In genomic region chrX:54042609-54043010, GRCh38 we compare ENCODE assay signal across 8 cellular contexts. TPM values are rescaled to one million over a fixed set of nuclear protein-coding genes. Genes with fewer than 3 reads are reported as not detected.
DNase-seq lines count a peak whose midpoint lies in the region; ATAC-seq lines count a peak whose summit lies in the region.

No MANE protein-coding gene starts in this region.

- H3K36me3 ChIP-seq in HUES64 (ENCODE audit: insufficient read depth, low read length) (peaks cover 36% of the 10 kb centered on the region), adipocyte (ENCODE audit: control insufficient read depth, insufficient read depth, low read length, severe bottlenecking) (peaks cover 11% of the 10 kb centered on the region), rectal smooth muscle tissue (ENCODE audit: control insufficient read depth, insufficient read depth, low read length) (no peaks in the 10 kb centered on the region)

- H3K27ac ChIP-seq in HUES64 (ENCODE audit: low read depth, low read length) (no peak overlapping the region), right cardiac atrium (ENCODE audit: low read length) (no peak overlapping the region), rectal smooth muscle tissue (ENCODE audit: low read depth, low read length) (peak overlapping the region; percentile 90)

- peak in 1 of 2 donors; percentile 22 for ATAC-seq in right cardiac atrium
- ATAC-seq in GM19395 (IDR thresholded peaks at IDR 0.05; ENCODE audit: unreplicated experiment), result no peak
- ATAC-seq in GM18861 (IDR thresholded peaks at IDR 0.05; ENCODE audit: unreplicated experiment), result no peak

- no peaks in the 10 kb centered on the region for H3K9me3 ChIP-seq in HUES64 (ENCODE audit: insufficient read depth, low read depth, low read length)
- H3K9me3 ChIP-seq in adipocyte (ENCODE audit: control insufficient read depth, low read length), result no peaks in the 10 kb centered on the region
- no peaks in the 10 kb centered on the region for H3K9me3 ChIP-seq in right cardiac atrium (ENCODE audit: control insufficient read depth, low read length)

- H3K27me3 ChIP-seq in HUES64 (ENCODE audit: insufficient read depth, low read length), result no peaks in the 10 kb centered on the region
- H3K27me3 ChIP-seq in adipocyte (replicated peaks; ENCODE audit: control insufficient read depth, insufficient read depth, low read length), result peaks cover 4% of the 10 kb centered on the region
- no peaks in the 10 kb centered on the region for H3K27me3 ChIP-seq in right cardiac atrium (ENCODE audit: control insufficient read depth, insufficient read depth)
- no peaks in the 10 kb centered on the region for H3K27me3 ChIP-seq in rectal smooth muscle tissue (ENCODE audit: control insufficient read depth, insufficient read depth, low read length)

- H3K4me3 ChIP-seq in HUES64 (ENCODE audit: low read length) (peak overlapping the region; percentile 91), adipocyte (ENCODE audit: low read length) (peak overlapping the region; percentile 87), right cardiac atrium (ENCODE audit: low read length) (peak overlapping the region; percentile 64), rectal smooth muscle tissue (ENCODE audit: low read length) (peak overlapping the region; percentile 78)

- peak; percentile 49 for DNase-seq in COR-L47 (lab: John Stamatoyannopoulos, UW)
- DNase-seq in SK-MEL-5 (ENCODE audit: low read depth, low spot score), result peak; percentile 58
- peak; percentile 79 for DNase-seq in adipocyte (ENCODE audit: low read depth)
- peak; percentile 56 to 77 (median 71) for DNase-seq in right cardiac atrium

- peaks cover 9% of the 10 kb centered on the region for H3K4me1 ChIP-seq in HUES64 (ENCODE audit: insufficient read depth, low read length)
- peaks cover 3% of the 10 kb centered on the region for H3K4me1 ChIP-seq in adipocyte (ENCODE audit: control insufficient read depth, insufficient read depth, low read length)
- H3K4me1 ChIP-seq in right cardiac atrium (ENCODE audit: control insufficient read depth, insufficient read depth, low read length), result no peaks in the 10 kb centered on the region
- H3K4me1 ChIP-seq in rectal smooth muscle tissue (ENCODE audit: control insufficient read depth, insufficient read depth, low read length), result peaks cover 3% of the 10 kb centered on the region

- H3K9ac ChIP-seq in HUES64 (ENCODE audit: low read depth, low read length), result peak overlapping the region; percentile 58; the same call in 1 of the 2 replicates
- peak overlapping the region; percentile 58 for H3K9ac ChIP-seq in adipocyte (ENCODE audit: low read length)
- H3K9ac ChIP-seq in rectal smooth muscle tissue (ENCODE audit: low read length), result no peak overlapping the region

- WGBS in HUES64, result 5% methylated on average over 26 of the region's 26 CpGs
- WGBS in right cardiac atrium, result 2% methylated on average over 26 of the region's 26 CpGs

- intact Hi-C loops in right cardiac atrium (cut with DNase I), result no loop called here

- in situ Hi-C loops in SK-MEL-5 (cut with HindIII; ENCODE audit: low pct_unique_long_range_greater_than_20kb, low sequenced_read_pairs), result no loop called here

RNA-seq across cellular contexts. Expression of gene PHF8, which starts 1.7 kb away (rescaled TPM):
- 14.6 TPM for polyA plus RNA-seq in HUES64 (2013, experiment 1 of 2)
- 14.8 TPM for polyA plus RNA-seq in HUES64 (2013, experiment 2 of 2)
- 7.3 and 8.4 TPM in 2 replicates for total RNA-seq in SK-MEL-5 (2014; rRNA removed; shearing (Covaris generic))
- 19.1 and 20.0 TPM in 2 replicates for polyA plus RNA-seq in SK-MEL-5 (2015; cell fraction: cytosol; rRNA removed)
- 31.1 and 40.5 TPM in 2 replicates for polyA plus RNA-seq in SK-MEL-5 (2015; cell fraction: nucleus; rRNA removed)
- 10 to 100 TPM; 13.4 to 13.8 (median 13.6) TPM for total RNA-seq in right cardiac atrium
- polyA plus RNA-seq in right cardiac atrium, result 6.0 TPM
